ENCODE assay signal across 8 cellular contexts in the genomic region with DNA sequence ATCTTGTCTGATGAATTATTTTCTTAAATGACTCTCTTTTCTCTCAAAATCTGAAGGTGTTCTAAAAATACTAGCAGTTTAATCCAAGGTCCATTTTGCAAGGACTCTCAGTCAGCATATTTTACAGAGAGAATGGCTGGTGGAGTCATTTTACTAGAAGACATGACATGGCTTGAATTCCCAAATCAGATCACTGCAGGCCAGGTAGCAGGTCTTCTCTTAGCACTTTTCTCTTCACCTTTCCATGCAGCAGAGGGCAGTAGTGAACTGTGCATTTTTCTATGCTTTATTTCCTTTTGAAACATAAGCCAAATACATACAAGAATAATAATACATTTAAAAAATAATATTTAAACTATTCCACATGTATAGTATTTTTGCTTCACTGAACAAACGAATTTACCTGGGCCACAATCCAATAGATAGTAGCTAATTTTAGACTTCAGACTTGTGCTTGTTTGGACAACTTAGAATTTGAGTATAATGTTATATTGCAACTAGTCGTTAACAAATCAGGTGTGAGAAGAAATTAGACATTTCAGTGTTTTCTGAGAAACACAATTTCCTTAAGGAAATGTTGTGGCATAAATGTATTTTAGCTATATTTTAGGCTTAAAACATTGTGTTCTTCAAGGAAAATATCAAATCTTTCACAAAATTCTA.
DNase-seq lines count a peak whose midpoint lies in the region; ATAC-seq, FAIRE-seq and TF ChIP-seq lines count a peak whose summit lies in the region.

No MANE protein-coding gene starts in this region.

- TF ChIP-seq EP300 in HepG2 (IDR thresholded peaks at IDR 0.05; ENCODE audit: low read depth in 2 of 2, low read length in 2 of 2) (no peak), HepG2 (CRISPR knock-in tag; IDR thresholded peaks at IDR 0.05; ENCODE audit: borderline replicate concordance) (no peak)

- in situ Hi-C loops in SK-MEL-5 (cut with HindIII; ENCODE audit: low pct_unique_long_range_greater_than_20kb, low sequenced_read_pairs), result no loop called here
- in situ Hi-C loops in HepG2 (cut with HindIII; ENCODE audit: extremely low pct_ligation_motif_present, low pct_unique_long_range_greater_than_20kb), result loop anchor here (10.0 kb wide), 1 partner anchor 971 kb away; no protein-coding TSS in a partner anchor

- no peaks in the 10 kb centered on the region for H3K27me3 ChIP-seq in HepG2 (ENCODE audit: control insufficient read depth in 1 of 2, insufficient read depth in 2 of 2, low read length in 2 of 2)

- intact Hi-C loops in HepG2 (cut with micrococcal nuclease; ENCODE audit: unreplicated experiment), result loop anchor here (1.0 kb wide), 3 partner anchors 235 to 1022 kb away; no protein-coding TSS in a partner anchor

- no peak overlapping the region for H3K4me2 ChIP-seq in HepG2 (ENCODE audit: low read depth, low read length)

- H3K4me3 Mint-ChIP-seq in chondrocyte (ENCODE audit: unreplicated experiment), result no peak overlapping the region

- H3K27ac ChIP-seq in HepG2 (ENCODE audit: extremely low read length, insufficient read depth, low read length), result no peak overlapping the region

- TF ChIP-seq POLR2A in HepG2 (IDR thresholded peaks at IDR 0.05; ENCODE audit: insufficient read depth in 1 of 2, low read depth in 2 of 2, low read length in 2 of 2), result no peak

- peak; percentile 53 for ATAC-seq in HepG2

- H3K27me3 Mint-ChIP-seq in chondrocyte (ENCODE audit: low read depth), result peaks cover 8% of the 10 kb centered on the region

- POLR2A ChIA-PET in HepG2 (lab: Yijun Ruan, JAX), result interaction anchor here (0.6 kb wide), 1 partner anchor 334 kb away, joined by 3 read pairs; no protein-coding TSS in a partner anchor

- no peaks in the 10 kb centered on the region for H3K9me3 Mint-ChIP-seq in chondrocyte (ENCODE audit: low read depth)

- H2AFZ ChIP-seq in HepG2 (ENCODE audit: low read length), result no peak overlapping the region

- no peaks in the 10 kb centered on the region for H3K9me3 ChIP-seq in HepG2 (ENCODE audit: low read length)

- peaks cover 2% of the 10 kb centered on the region for H3K36me3 Mint-ChIP-seq in chondrocyte (ENCODE audit: low read depth)

- peak; percentile 96 for TF ChIP-seq CTCF in chondrocyte (IDR thresholded peaks at IDR 0.05)
- TF ChIP-seq CTCF in HepG2 (CRISPR knock-in tag; IDR thresholded peaks at IDR 0.05), result peak; percentile 63

- H3K79me2 ChIP-seq in HepG2 (ENCODE audit: insufficient read depth, low read length), result no peaks in the 10 kb centered on the region

- BruUV-seq in HepG2 (replicated peaks; lab: Mats Ljungman, UMichigan), result no TSS peak

- peaks cover 22% of the 10 kb centered on the region for H3K4me1 Mint-ChIP-seq in chondrocyte (ENCODE audit: low read depth)

- 0 out of 2 replicates have a peak, but pooled peaks have one; percentile 18 for TF ChIP-seq RAD21 in HepG2 (CRISPR knock-in tag; IDR thresholded peaks at IDR 0.05)

- H3K36me3 ChIP-seq in HepG2 (replicated peaks in 1 of 2; ENCODE audit: control insufficient read depth in 1 of 2, insufficient read depth in 2 of 2, low read length in 2 of 2), result no peaks in the 10 kb centered on the region

- WGBS in HepG2 (ENCODE audit: low lambda C conversion rate), result 45% methylated on average over 2 of the region's 2 CpGs

- H3K4me1 ChIP-seq in HepG2 (ENCODE audit: insufficient read depth, low read length), result peaks cover 6% of the 10 kb centered on the region; the same call in 1 of the 2 replicates

- CTCF ChIA-PET in HepG2 (lab: Yijun Ruan, JAX; ENCODE audit: low intra/inter-chr PET ratio, low total read pairs), result interaction anchor here (5.7 kb wide), 1 partner anchor 974 kb away, joined by 33 read pairs; no protein-coding TSS in a partner anchor

- H3K4me3 ChIP-seq in HepG2 (replicated peaks in 1 of 3; ENCODE audit: insufficient read depth in 1 of 3, low read depth in 2 of 3, low read length in 3 of 3), result no peak overlapping the region

- no peaks in the 10 kb centered on the region for H4K20me1 ChIP-seq in HepG2 (ENCODE audit: insufficient read depth, low read length)

- FAIRE-seq in HepG2 (lab: Jason Lieb, UNC), result peak; percentile 21

- peak overlapping the region; percentile 32 for H3K27ac Mint-ChIP-seq in chondrocyte (ENCODE audit: unreplicated experiment)

- DNase-seq in EL, result peak; percentile 71
- DNase-seq in HT-29 (ENCODE audit: low spot score), result peak; percentile 87
- peak; percentile 89 for DNase-seq in SK-MEL-5 (ENCODE audit: low read depth, low spot score)
- no peak for DNase-seq in chondrocyte (ENCODE audit: low spot score)
- DNase-seq in HepG2 (ENCODE audit: low spot score), result peak; percentile 41
- DNase-seq in stimulated activated CD8-positive, alpha-beta memory T cell treated with anti-CD3 and anti-CD28 coated beads, Interleukin-4, amount 100 ng/mL, for 24 hours (ENCODE audit: low read depth), result peak; percentile 5
- no peak for DNase-seq in NCI-H1436 treated with DMSO at 0.1 percent for 48 hours (lab: John Stamatoyannopoulos, UW)
- no peak for DNase-seq in GOT3 (lab: John Stamatoyannopoulos, UW)

- H3K9ac ChIP-seq in HepG2 (ENCODE audit: insufficient read depth, low read depth, low read length), result no peak overlapping the region

TF ChIP-seq in HepG2, 621 proteins besides CTCF, POLR2A, EP300 and RAD21:
- peak; percentile 55 to 68; a peak in 3 of 4 replicates for TF ChIP-seq MAFK (conservative IDR thresholded peaks at IDR 0.05 in 1 of 2, IDR thresholded peaks at IDR 0.05 in 1 of 2; ENCODE audit: low read length in 2 of 2)
- TF ChIP-seq THYN1 (CRISPR knock-in tag; IDR thresholded peaks at IDR 0.05; ENCODE audit: borderline replicate concordance, low read depth), result no peak
- TF ChIP-seq GATAD2A (CRISPR knock-in tag; IDR thresholded peaks at IDR 0.05), result no peak
- TF ChIP-seq STAG1 (CRISPR knock-in tag; IDR thresholded peaks at IDR 0.05), result peak; percentile 73
- no peak for TF ChIP-seq ZMYM3 (CRISPR knock-in tag; IDR thresholded peaks at IDR 0.05)
- no peak for TF ChIP-seq SALL2 (CRISPR knock-in tag; IDR thresholded peaks at IDR 0.05)
- peak; percentile 71 for TF ChIP-seq SMC3 (IDR thresholded peaks at IDR 0.05; ENCODE audit: low read length)
- no peak for TF ChIP-seq ZNF121 (CRISPR knock-in tag; IDR thresholded peaks at IDR 0.05)
- TF ChIP-seq ZNF354B (CRISPR knock-in tag; IDR thresholded peaks at IDR 0.05), result no peak
- peak; percentile 50; the same call in 1 of the 2 replicates for TF ChIP-seq MAFF (IDR thresholded peaks at IDR 0.05; ENCODE audit: low read depth, low read length)

Comparison
In these comparisons a context has a peak if more than half of its experiments do, and no peak if none do; other contexts are left out.
1. DNase-seq: peak in EL (single experiment), HT-29 (single experiment), SK-MEL-5 (single experiment), HepG2 (single experiment) and stimulated activated CD8-positive, alpha-beta memory T cell treated with anti-CD3 and anti-CD28 coated beads, Interleukin-4, amount 100 ng/mL, for 24 hours (single experiment); none in chondrocyte (single experiment), NCI-H1436 treated with DMSO at 0.1 percent for 48 hours (single experiment) and GOT3 (single experiment).